ENCODE assay signal across 9 cellular contexts in genomic region chr16:73046484-73047214, GRCh38. TPM values are rescaled to one million over a fixed set of nuclear protein-coding genes. Genes with fewer than 3 reads are reported as not detected.
DNase-seq lines count a peak whose midpoint lies in the region; ATAC-seq lines count a peak whose summit lies in the region.
"Had no signal": no experiment of that assay in that cellular context is flagged by ENCODE, and none has a peak within 500 bp of the region (broad histone marks: within the 10 kb centered on the region; RNA-seq: fewer than 3 reads in every experiment).

No MANE protein-coding gene starts in this region.

- DNase-seq in NCI-H2171 treated with DMSO at 0.1 percent for 48 hours (lab: John Stamatoyannopoulos, UW) (peak; percentile 40), NCI-H2171 (lab: John Stamatoyannopoulos, UW) (no peak), left colon (no peak), HT-29 (ENCODE audit: low spot score) (no peak), HuH-7.5 (ENCODE audit: low spot score) (no peak)
- DNase-seq in activated naive CD8-positive, alpha-beta T cell treated with anti-CD3 and anti-CD28 coated beads, Interleukin-2, amount 10 ng/mL, durations not matched to agents 7 days and 5 days: no peak
- DNase-seq: central memory CD4-positive, alpha-beta T cell had no signal

- peak overlapping the region; percentile 72 for H3K4me3 Mint-ChIP-seq in activated naive CD8-positive, alpha-beta T cell treated with anti-CD3 and anti-CD28 coated beads, Interleukin-2, amount 10 ng/mL, durations not matched to agents 7 days and 5 days

- intact Hi-C loops in left colon (cut with DNase I, micrococcal nuclease): no loop called here

- H3K9ac ChIP-seq in subcutaneous abdominal adipose tissue (ENCODE audit: low read length in 5 of 5): peak overlapping the region in 3 of 5 donors; percentile 13 to 82 (median 78)

- H3K9me3 Mint-ChIP-seq in activated naive CD8-positive, alpha-beta T cell treated with anti-CD3 and anti-CD28 coated beads, Interleukin-2, amount 10 ng/mL, durations not matched to agents 7 days and 5 days: no peaks in the 10 kb centered on the region

- no peaks in the 10 kb centered on the region for H3K27me3 ChIP-seq in subcutaneous abdominal adipose tissue (ENCODE audit: control insufficient read depth in 5 of 5, insufficient read depth in 4 of 5, low read length in 5 of 5)

- no peaks in the 10 kb centered on the region for H3K4me1 Mint-ChIP-seq in activated naive CD8-positive, alpha-beta T cell treated with anti-CD3 and anti-CD28 coated beads, Interleukin-2, amount 10 ng/mL, durations not matched to agents 7 days and 5 days

- peaks cover 56% of the 10 kb centered on the region for H3K27me3 Mint-ChIP-seq in activated naive CD8-positive, alpha-beta T cell treated with anti-CD3 and anti-CD28 coated beads, Interleukin-2, amount 10 ng/mL, durations not matched to agents 7 days and 5 days

- POLR2A ChIA-PET in activated naive CD8-positive, alpha-beta T cell treated with anti-CD3 and anti-CD28 coated beads, Interleukin-2, amount 10 ng/mL, durations not matched to agents 7 days and 5 days (lab: Charles Lee): interaction anchor here (0.6 kb wide), 1 partner anchor 574 kb away, joined by 3 read pairs; no protein-coding TSS in a partner anchor

- H3K9me3 ChIP-seq in subcutaneous abdominal adipose tissue (ENCODE audit: control insufficient read depth in 5 of 5, low read length in 5 of 5): no peaks in the 10 kb centered on the region

- H3K4me1 ChIP-seq in subcutaneous abdominal adipose tissue (ENCODE audit: control insufficient read depth in 5 of 5, insufficient read depth in 5 of 5, low read length in 5 of 5): peaks cover 10 to 71% (median 61%) of the 10 kb centered on the region in 5 donors

- no peak overlapping the region for H3K27ac Mint-ChIP-seq in activated naive CD8-positive, alpha-beta T cell treated with anti-CD3 and anti-CD28 coated beads, Interleukin-2, amount 10 ng/mL, durations not matched to agents 7 days and 5 days

- no peak for ATAC-seq in activated naive CD8-positive, alpha-beta T cell treated with anti-CD3 and anti-CD28 coated beads, Interleukin-2, amount 10 ng/mL, durations not matched to agents 7 days and 5 days (ENCODE audit: low read depth)
- peak; percentile 34 for ATAC-seq in left colon
- no peak for ATAC-seq in GM19324 (IDR thresholded peaks at IDR 0.05; ENCODE audit: low FRiP score, unreplicated experiment)

- H3K36me3 ChIP-seq in subcutaneous abdominal adipose tissue (ENCODE audit: control insufficient read depth in 5 of 5, insufficient read depth in 5 of 5, low read length in 5 of 5): no peaks in the 10 kb centered on the region

- H3K36me3 Mint-ChIP-seq in activated naive CD8-positive, alpha-beta T cell treated with anti-CD3 and anti-CD28 coated beads, Interleukin-2, amount 10 ng/mL, durations not matched to agents 7 days and 5 days: no peaks in the 10 kb centered on the region

- peak overlapping the region; percentile 67 to 89 (median 83) for H3K4me3 ChIP-seq in subcutaneous abdominal adipose tissue (ENCODE audit: low read depth in 1 of 5, low read length in 5 of 5)

- H3K27ac ChIP-seq in subcutaneous abdominal adipose tissue (ENCODE audit: low read depth, low read length): peak overlapping the region; percentile 78

RNA-seq across cellular contexts. Expression of gene ZFHX3, which starts 1.3 kb away (rescaled TPM):
- total RNA-seq in activated naive CD8-positive, alpha-beta T cell treated with anti-CD3 and anti-CD28 coated beads, Interleukin-2, amount 10 ng/mL, durations not matched to agents 7 days and 5 days: 1 to 10 TPM; 1.1 to 1.6 TPM
- total RNA-seq in left colon: 10 to 100 TPM; 12.5 to 18.0 TPM
- total RNA-seq in HT-29 (2014; rRNA removed; shearing (Covaris generic)): 2.6 and 3.5 TPM in 2 replicates
